Comparison of ENCODE assay signal across 8 cellular contexts in genomic region chr22:50581031-50581949, GRCh38. TPM values are rescaled to one million over a fixed set of nuclear protein-coding genes. Genes with fewer than 3 reads are reported as not detected.
DNase-seq lines count a peak whose midpoint lies in the region; ATAC-seq and TF ChIP-seq lines count a peak whose summit lies in the region.

No MANE protein-coding gene starts in this region.

- H3K9me2 ChIP-seq in DOHH2 (replicated peaks; ENCODE audit: control insufficient read depth, low read length) = no peaks in the 10 kb centered on the region

- H3K9me3 ChIP-seq in DOHH2 (ENCODE audit: control insufficient read depth, insufficient read depth, low read length) (no peaks in the 10 kb centered on the region), SJCRH30 (replicated peaks) (no peaks in the 10 kb centered on the region), esophagus squamous epithelium (no peaks in the 10 kb centered on the region)

- H3K27ac ChIP-seq in DOHH2 (ENCODE audit: low read depth, low read length) (no peak overlapping the region), SJCRH30 (no peak overlapping the region), esophagus squamous epithelium (peak overlapping the region; percentile 94 to 99 (median 95))

- no peaks in the 10 kb centered on the region for H4K20me1 ChIP-seq in DOHH2 (ENCODE audit: control insufficient read depth, insufficient read depth, low read depth, low read length)

- H3K27me3 ChIP-seq in DOHH2 (ENCODE audit: control insufficient read depth, low read length) (no peaks in the 10 kb centered on the region), SJCRH30 (no peaks in the 10 kb centered on the region), esophagus squamous epithelium (no peaks in the 10 kb centered on the region)

- H3F3A ChIP-seq in DOHH2 (ENCODE audit: control insufficient read depth, insufficient read depth) = no peaks in the 10 kb centered on the region

- peak overlapping the region; percentile 95 for H3K4me2 ChIP-seq in DOHH2 (ENCODE audit: low read length)

- H3K4me1 ChIP-seq in DOHH2 (ENCODE audit: control insufficient read depth, low read length) = peaks cover 16% of the 10 kb centered on the region
- H3K4me1 ChIP-seq in SJCRH30 = peaks cover 13% of the 10 kb centered on the region
- peaks cover 20 to 41% (median 27%) of the 10 kb centered on the region in 3 donors for H3K4me1 ChIP-seq in esophagus squamous epithelium

- H3K4me3 ChIP-seq in DOHH2 (ENCODE audit: low read length) (peak overlapping the region; percentile 82), SJCRH30 (peak overlapping the region; percentile 73), esophagus squamous epithelium (peak overlapping the region; percentile 65 to 75 (median 70))

- H3K36me3 ChIP-seq in DOHH2 (ENCODE audit: control insufficient read depth, low read length) (peaks cover 54% of the 10 kb centered on the region), SJCRH30 (no peaks in the 10 kb centered on the region), esophagus squamous epithelium (peaks cover 0 to 29% (median 6%) of the 10 kb centered on the region in 3 donors)

- 81 to 87% methylated on average over 11 to 12 of the region's 22 CpGs for WGBS in esophagus squamous epithelium, 2 donors

- DNase-seq in SJCRH30 (no peak), esophagus squamous epithelium (lab: John Stamatoyannopoulos, UW) (no peak), posterior vena cava (ENCODE audit: low spot score) (peak; percentile 50), glomerular visceral epithelial cell (ENCODE audit: extremely low spot score) (no peak), epidermal melanocyte (ENCODE audit: insufficient read length, low spot score) (no peak), C1 segment of cervical spinal cord (lab: John Stamatoyannopoulos, UW) (no peak)

- intact Hi-C loops in esophagus squamous epithelium (cut with DNase I) = no loop called here
- intact Hi-C loops in posterior vena cava (cut with DNase I) = no loop called here

- peaks cover 23% of the 10 kb centered on the region for H3K79me2 ChIP-seq in DOHH2 (ENCODE audit: control insufficient read depth, low read length)

- ATAC-seq in GM21423 (IDR thresholded peaks at IDR 0.05; ENCODE audit: unreplicated experiment) = no peak

- TF ChIP-seq CTCF in DOHH2 (IDR thresholded peaks at IDR 0.05; ENCODE audit: low read depth, low read length, poor library complexity, severe bottlenecking) (no peak), esophagus squamous epithelium (IDR thresholded peaks at IDR 0.05) (no peak)

- TF ChIP-seq POLR2A in esophagus squamous epithelium (IDR thresholded peaks at IDR 0.05) = no peak

RNA-seq across cellular contexts. Expression of gene CHKB, which starts 1.4 kb away (rescaled TPM):
- total RNA-seq in SJCRH30 (2014; rRNA removed; shearing (Covaris generic)) = 19.9 and 27.7 TPM in 2 replicates
- total RNA-seq in esophagus squamous epithelium (10 to 100 TPM; 16.7 to 51.2 (median 35.4) TPM), posterior vena cava (10 to 100 TPM; 30.1 to 31.6 TPM)

RNA-seq across cellular contexts. Expression of gene CPT1B, which starts 3.1 kb away (rescaled TPM):
- 12.6 and 17.1 TPM in 2 replicates for total RNA-seq in SJCRH30 (2014; rRNA removed; shearing (Covaris generic))
- 10 to 100 TPM in 1 of 4 donors, 1 to 10 TPM in 3; 3.5 to 17.6 (median 8.2) TPM for total RNA-seq in esophagus squamous epithelium
- 1 to 10 TPM; 6.0 to 8.1 TPM for total RNA-seq in posterior vena cava

RNA-seq across cellular contexts. Expression of gene SYCE3, which starts 18.6 kb away (rescaled TPM):
- not detected in 2 replicates for total RNA-seq in SJCRH30 (2014; rRNA removed; shearing (Covaris generic))
- total RNA-seq in esophagus squamous epithelium (1 to 10 TPM in 1 of 4 donors, not detected in 3; 1.8 TPM), posterior vena cava (not detected)

RNA-seq across cellular contexts. Expression of gene MAPK8IP2, which starts 19.3 kb away (rescaled TPM):
- 0.48 and 0.99 TPM in 2 replicates for total RNA-seq in SJCRH30 (2014; rRNA removed; shearing (Covaris generic))
- 1 to 10 TPM; 1.3 to 2.9 (median 1.7) TPM for total RNA-seq in esophagus squamous epithelium
- under 1 TPM; 0.24 to 0.56 TPM for total RNA-seq in posterior vena cava

RNA-seq across cellular contexts. Expression of gene KLHDC7B, which starts 35.6 kb away (rescaled TPM):
- total RNA-seq in SJCRH30 (2014; rRNA removed; shearing (Covaris generic)) = 0.05 and 0.10 TPM in 2 replicates
- total RNA-seq in esophagus squamous epithelium (under 1 TPM; 0.26 to 0.53 (median 0.40) TPM), posterior vena cava (under 1 TPM; 0.14 to 0.28 TPM)

Comparison
In these comparisons a context has a peak if more than half of its experiments do, and no peak if none do; other contexts are left out.
1. H3K27ac ChIP-seq: peak in esophagus squamous epithelium (4 of 4); none in DOHH2 (single experiment) and SJCRH30 (single experiment).
2. Peak in every context shown above with its lines, with median percentiles within 50 percentile points of each other: H3K4me3 ChIP-seq.